Comparison of ENCODE assay signal across 7 cellular contexts in genomic region chr17:38572665-38573365, GRCh38. TPM values are rescaled to one million over a fixed set of nuclear protein-coding genes. Genes with fewer than 3 reads are reported as not detected.
DNase-seq lines count a peak whose midpoint lies in the region; ATAC-seq and TF ChIP-seq lines count a peak whose summit lies in the region.

No MANE protein-coding gene starts in this region.

- no peak for ATAC-seq in GM21381 (IDR thresholded peaks at IDR 0.05; ENCODE audit: unreplicated experiment)

- H3K4me3 Mint-ChIP-seq in neural crest cell = peak overlapping the region; percentile 78

- H3K4me1 Mint-ChIP-seq in neural crest cell = peaks cover 40% of the 10 kb centered on the region

- no peaks in the 10 kb centered on the region for H3K9me3 Mint-ChIP-seq in neural crest cell

- no peak overlapping the region for H3K27ac Mint-ChIP-seq in neural crest cell (ENCODE audit: unreplicated experiment)

- H3K27me3 Mint-ChIP-seq in neural crest cell (ENCODE audit: low read depth) = peaks cover 74% of the 10 kb centered on the region

- TF ChIP-seq CTCF in GM10266 (IDR thresholded peaks at IDR 0.05; ENCODE audit: control insufficient read depth, insufficient read depth, low read depth, missing control alignments) = no peak
- no peak for TF ChIP-seq CTCF in neural crest cell (conservative IDR thresholded peaks at IDR 0.05)

- DNase-seq in GM10266 (ENCODE audit: extremely low spot score) (peak; percentile 62), NCI-H2107 treated with DMSO at 0.1 percent for 48 hours (lab: John Stamatoyannopoulos, UW; ENCODE audit: unreplicated experiment) (peak; percentile 56), ecto neural progenitor cell (ENCODE audit: low spot score) (peak; percentile 95), neural crest cell (ENCODE audit: low read depth, low spot score) (peak; percentile 49), H4 (ENCODE audit: low spot score) (no peak), GDM1 (lab: John Stamatoyannopoulos, UW) (no peak)

- no peaks in the 10 kb centered on the region for H3K36me3 Mint-ChIP-seq in neural crest cell (ENCODE audit: low read depth)

RNA-seq across cellular contexts. Expression of gene SRCIN1, which starts 32.9 kb away (rescaled TPM):
- total RNA-seq in neural crest cell = 8.4 and 8.6 TPM in 2 replicates
- total RNA-seq in H4 (2014; rRNA removed; shearing (Covaris generic)) = 0.12 TPM in 1 of 2 replicates, not detected in the other

Comparison
In these comparisons a context has a peak if more than half of its experiments do, and no peak if none do; other contexts are left out.
1. DNase-seq: peak in GM10266 (single experiment), NCI-H2107 treated with DMSO at 0.1 percent for 48 hours (single experiment), ecto neural progenitor cell (single experiment) and neural crest cell (single experiment); none in H4 (single experiment) and GDM1 (single experiment).